22 cellular contexts compared by ENCODE assay signal in genomic region chr7:106744507-106745180, GRCh38.
DNase-seq lines count a peak whose midpoint lies in the region; ATAC-seq and TF ChIP-seq lines count a peak whose summit lies in the region.
"Had no signal": no experiment of that assay in that cellular context is flagged by ENCODE, and none has a peak within 500 bp of the region (broad histone marks: within the 10 kb centered on the region; RNA-seq: fewer than 3 reads in every experiment).

No MANE protein-coding gene starts in this region.

- peaks cover 6% of the 10 kb centered on the region for H3K4me1 Mint-ChIP-seq in activated CD4-positive, alpha-beta T cell treated with anti-CD3 and anti-CD28 coated beads, Interleukin-2, amount 10 ng/mL, durations not matched to agents 24 days and 14 days
- peaks cover 10% of the 10 kb centered on the region for H3K4me1 Mint-ChIP-seq in activated CD8-positive, alpha-beta T cell treated with anti-CD3 and anti-CD28 coated beads for 36 hours (ENCODE audit: low read depth)
- H3K4me1 Mint-ChIP-seq in neural progenitor cell (no peaks in the 10 kb centered on the region), glutamatergic neuron (ENCODE audit: low read depth, unreplicated experiment) (no peaks in the 10 kb centered on the region)
- H3K4me1 Mint-ChIP-seq: nephron had no signal

- H3K9ac ChIP-seq in HCT116 (ENCODE audit: low read length) = no peak overlapping the region
- H3K9ac ChIP-seq in neural progenitor cell = no peak overlapping the region

- no peaks in the 10 kb centered on the region for H3K9me3 ChIP-seq in HCT116 (ENCODE audit: control insufficient read depth in 1 of 2, insufficient read depth in 1 of 2, low read depth in 1 of 2, low read length in 2 of 2)
- no peaks in the 10 kb centered on the region for H3K9me3 ChIP-seq in neural progenitor cell (ENCODE audit: low read depth)
- H3K9me3 ChIP-seq: ascending aorta, psoas muscle, spleen had no signal

- H3K4me3 Mint-ChIP-seq in activated CD4-positive, alpha-beta T cell treated with anti-CD3 and anti-CD28 coated beads, Interleukin-2, amount 10 ng/mL, durations not matched to agents 24 days and 14 days = no peak overlapping the region
- H3K4me3 Mint-ChIP-seq in activated CD8-positive, alpha-beta T cell treated with anti-CD3 and anti-CD28 coated beads for 36 hours = no peak overlapping the region
- H3K4me3 Mint-ChIP-seq in neural progenitor cell = no peak overlapping the region
- H3K4me3 Mint-ChIP-seq in glutamatergic neuron (ENCODE audit: unreplicated experiment) = no peak overlapping the region
- H3K4me3 Mint-ChIP-seq: nephron had no signal

- no peaks in the 10 kb centered on the region for H4K20me1 ChIP-seq in HCT116 (ENCODE audit: insufficient read depth)
- no peaks in the 10 kb centered on the region for H4K20me1 ChIP-seq in neural progenitor cell (ENCODE audit: low read depth)

- peaks cover 3% of the 10 kb centered on the region; the same call in 1 of the 2 replicates for H3K9me2 ChIP-seq in HCT116 (ENCODE audit: insufficient read depth)

- CTCF ChIA-PET in HCT116 (lab: Charles Lee) = interaction anchor here (1.0 to 1.3 kb wide), 2 partner anchors 8 kb away, joined by 3 to 6 read pairs; no protein-coding TSS in a partner anchor
- CTCF ChIA-PET in activated CD8-positive, alpha-beta T cell treated with anti-CD3 and anti-CD28 coated beads for 36 hours (lab: Charles Lee) = interaction anchor here (1.0 to 1.7 kb wide), 3 partner anchors 8 to 202 kb away, joined by 3 to 6 read pairs (median 5); partner anchors contain the start of gene CCDC71L

- H3K27ac Mint-ChIP-seq in activated CD4-positive, alpha-beta T cell treated with anti-CD3 and anti-CD28 coated beads, Interleukin-2, amount 10 ng/mL, durations not matched to agents 24 days and 14 days = no peak overlapping the region
- no peak overlapping the region for H3K27ac Mint-ChIP-seq in activated CD8-positive, alpha-beta T cell treated with anti-CD3 and anti-CD28 coated beads for 36 hours
- no peak overlapping the region for H3K27ac Mint-ChIP-seq in neural progenitor cell
- H3K27ac Mint-ChIP-seq in glutamatergic neuron (ENCODE audit: unreplicated experiment) = no peak overlapping the region
- H3K27ac Mint-ChIP-seq: nephron had no signal

- no peak for TF ChIP-seq RAD21 in HCT116 (IDR thresholded peaks at IDR 0.05; ENCODE audit: low read depth)

- RAD21 ChIA-PET in HCT116 (lab: Charles Lee; ENCODE audit: low non-redundant PET in 1 of 2, low total read pairs in 2 of 2, uncharacterized antibody in 2 of 2, unreplicated experiment in 2 of 2) = no interaction called here

- no peak overlapping the region for H3K4me3 ChIP-seq in HCT116 (replicated peaks in 1 of 2; ENCODE audit: low read depth in 1 of 2, low read length in 2 of 2)
- no peak overlapping the region for H3K4me3 ChIP-seq in neural progenitor cell
- H3K4me3 ChIP-seq: ascending aorta, hepatocyte, psoas muscle, spleen had no signal

- H3K27me3 ChIP-seq in HCT116 (ENCODE audit: insufficient read depth, low read length) (no peaks in the 10 kb centered on the region), neural progenitor cell (no peaks in the 10 kb centered on the region)
- H3K27me3 ChIP-seq: ascending aorta, hepatocyte, spleen had no signal

- peaks cover 6% of the 10 kb centered on the region for H3K27me3 Mint-ChIP-seq in activated CD4-positive, alpha-beta T cell treated with anti-CD3 and anti-CD28 coated beads, Interleukin-2, amount 10 ng/mL, durations not matched to agents 24 days and 14 days
- peaks cover 1% of the 10 kb centered on the region for H3K27me3 Mint-ChIP-seq in activated CD8-positive, alpha-beta T cell treated with anti-CD3 and anti-CD28 coated beads for 36 hours
- H3K27me3 Mint-ChIP-seq in neural progenitor cell (ENCODE audit: insufficient read depth, low read depth) (peaks cover 2% of the 10 kb centered on the region), glutamatergic neuron (ENCODE audit: unreplicated experiment) (no peaks in the 10 kb centered on the region)

- H3K36me3 ChIP-seq in HCT116 (ENCODE audit: control insufficient read depth in 1 of 2, insufficient read depth in 2 of 2, low read length in 2 of 2) = no peaks in the 10 kb centered on the region
- H3K36me3 ChIP-seq in neural progenitor cell = no peaks in the 10 kb centered on the region
- H3K36me3 ChIP-seq: ascending aorta, spleen, WERI-Rb-1 had no signal

- H3K4me1 ChIP-seq in HCT116 (ENCODE audit: control insufficient read depth in 1 of 2, insufficient read depth in 2 of 2, low read length in 2 of 2) = peaks cover 0 to 6% of the 10 kb centered on the region in 2 experiments; a peak in 1 of 4 replicates
- peaks cover 4% of the 10 kb centered on the region for H3K4me1 ChIP-seq in neural progenitor cell
- H3K4me1 ChIP-seq: ascending aorta, psoas muscle had no signal

- no TSS peak for BruUV-seq in HCT116 (replicated peaks; lab: Mats Ljungman, UMichigan)

- H3K4me2 ChIP-seq in HCT116 (ENCODE audit: low read length) (no peak overlapping the region), neural progenitor cell (no peak overlapping the region)
- H3K4me2 ChIP-seq: hepatocyte had no signal

- peaks cover 7% of the 10 kb centered on the region for H3K9me3 Mint-ChIP-seq in activated CD4-positive, alpha-beta T cell treated with anti-CD3 and anti-CD28 coated beads, Interleukin-2, amount 10 ng/mL, durations not matched to agents 24 days and 14 days
- no peaks in the 10 kb centered on the region for H3K9me3 Mint-ChIP-seq in activated CD8-positive, alpha-beta T cell treated with anti-CD3 and anti-CD28 coated beads for 36 hours
- H3K9me3 Mint-ChIP-seq in neural progenitor cell = no peaks in the 10 kb centered on the region
- no peaks in the 10 kb centered on the region for H3K9me3 Mint-ChIP-seq in glutamatergic neuron (ENCODE audit: unreplicated experiment)
- H3K9me3 Mint-ChIP-seq: nephron had no signal

- intact Hi-C loops in activated CD4-positive, alpha-beta T cell treated with anti-CD3 and anti-CD28 coated beads, Interleukin-2, amount 10 ng/mL, durations not matched to agents 24 days and 14 days (cut with micrococcal nuclease) = no loop called here
- intact Hi-C loops in HCT116 (cut with micrococcal nuclease) = no loop called here
- intact Hi-C loops in activated CD8-positive, alpha-beta T cell treated with anti-CD3 and anti-CD28 coated beads for 36 hours (cut with micrococcal nuclease) = no loop called here
- intact Hi-C loops in head of caudate nucleus (cut with DNase I) = no loop called here

- no peaks in the 10 kb centered on the region for H3K36me3 Mint-ChIP-seq in activated CD4-positive, alpha-beta T cell treated with anti-CD3 and anti-CD28 coated beads, Interleukin-2, amount 10 ng/mL, durations not matched to agents 24 days and 14 days (ENCODE audit: low read depth)
- H3K36me3 Mint-ChIP-seq in activated CD8-positive, alpha-beta T cell treated with anti-CD3 and anti-CD28 coated beads for 36 hours (ENCODE audit: low read depth) = no peaks in the 10 kb centered on the region
- H3K36me3 Mint-ChIP-seq in neural progenitor cell = no peaks in the 10 kb centered on the region
- no peaks in the 10 kb centered on the region for H3K36me3 Mint-ChIP-seq in glutamatergic neuron (ENCODE audit: unreplicated experiment)

- TF ChIP-seq CTCF in HCT116 (IDR thresholded peaks at IDR 0.05 in 2 of 3, conservative IDR thresholded peaks at IDR 0.05 in 1 of 3; ENCODE audit: borderline replicate concordance in 1 of 3, insufficient read depth in 1 of 3, low read depth in 2 of 3, low read length in 2 of 3) = no peak
- TF ChIP-seq CTCF in activated CD8-positive, alpha-beta T cell treated with anti-CD3 and anti-CD28 coated beads for 36 hours (IDR thresholded peaks at IDR 0.05) = no peak
- TF ChIP-seq CTCF in neural progenitor cell (IDR thresholded peaks at IDR 0.05) = no peak
- TF ChIP-seq CTCF in glutamatergic neuron (IDR thresholded peaks at IDR 0.05; ENCODE audit: partially characterized antibody, unreplicated experiment) = no peak

- H2AFZ ChIP-seq in HCT116 (ENCODE audit: low read depth, low read length, poor library complexity, severe bottlenecking) (peak overlapping the region; percentile 68), neural progenitor cell (replicated peaks) (peak overlapping the region; percentile 78)
- H2AFZ ChIP-seq: hepatocyte had no signal

- TF ChIP-seq POLR2A in HCT116 (IDR thresholded peaks at IDR 0.05; ENCODE audit: borderline replicate concordance, extremely low read depth, insufficient read depth, insufficient read length) = no peak

- H3F3A ChIP-seq in neural progenitor cell (ENCODE audit: low read depth) = no peaks in the 10 kb centered on the region

- DNase-seq in activated CD4-positive, alpha-beta T cell treated with anti-CD3 and anti-CD28 coated beads, Interleukin-2, amount 10 ng/mL, durations not matched to agents 24 days and 14 days = peak; percentile 59
- no peak for DNase-seq in activated CD4-positive, alpha-beta T cell treated with anti-CD3 and anti-CD28 coated beads, Interleukin-2, amount 50 U/mL, for 1 hour
- no peak for DNase-seq in HCT116 (ENCODE audit: low read depth, low spot score)
- peak; percentile 17 for DNase-seq in activated CD8-positive, alpha-beta T cell treated with anti-CD3 and anti-CD28 coated beads for 36 hours
- peak; percentile 38 for DNase-seq in neural progenitor cell (ENCODE audit: low spot score)
- DNase-seq in glutamatergic neuron = no peak
- no peak for DNase-seq in head of caudate nucleus
- DNase-seq: activated effector memory CD4-positive, alpha-beta T cell treated with Interleukin-2 at 50 U/mL for 16 hours; GOT3; kidney glomerular epithelial cell; NCI-H1105; NCI-H510A; psoas muscle; spleen; T-helper 1 cell; WERI-Rb-1 had no signal

- peak; percentile 61 for ATAC-seq in HCT116
- peak; percentile 65 for ATAC-seq in activated CD8-positive, alpha-beta T cell treated with anti-CD3 and anti-CD28 coated beads for 36 hours
- ATAC-seq in HG03439 (IDR thresholded peaks at IDR 0.05; ENCODE audit: unreplicated experiment) = no peak
- ATAC-seq: psoas muscle had no signal

- POLR2A ChIA-PET in HCT116 (lab: Charles Lee) = no interaction called here
- POLR2A ChIA-PET in activated CD8-positive, alpha-beta T cell treated with anti-CD3 and anti-CD28 coated beads for 36 hours (lab: Charles Lee) = interaction anchor here (0.6 to 1.0 kb wide), 3 partner anchors 28 to 905 kb away, joined by 3 read pairs; partner anchors contain the start of gene CCDC71L

- no peak overlapping the region for H3K27ac ChIP-seq in HCT116 (ENCODE audit: low read depth, low read length)
- no peak overlapping the region for H3K27ac ChIP-seq in neural progenitor cell
- H3K27ac ChIP-seq: ascending aorta, C4-2B, hepatocyte, HL-60, psoas muscle, spleen, WERI-Rb-1 had no signal

- H3K79me2 ChIP-seq in HCT116 (ENCODE audit: insufficient read depth, low read length) = no peaks in the 10 kb centered on the region
- H3K79me2 ChIP-seq in neural progenitor cell (ENCODE audit: low read depth) = no peaks in the 10 kb centered on the region
- H3K79me2 ChIP-seq: hepatocyte had no signal

TF ChIP-seq in HCT116, 20 proteins besides CTCF, POLR2A, EP300 and RAD21 (continues in another document):
- no peak for TF ChIP-seq JUND (IDR thresholded peaks at IDR 0.05)
- TF ChIP-seq CBX3 (IDR thresholded peaks at IDR 0.05; ENCODE audit: low read depth) = no peak
- TF ChIP-seq CEBPB (IDR thresholded peaks at IDR 0.05; ENCODE audit: low read depth) = no peak
- TF ChIP-seq TCF7L2 (IDR thresholded peaks at IDR 0.05; ENCODE audit: borderline replicate concordance, extremely low read depth, insufficient read depth, insufficient read length) = no peak

Comparison
In these comparisons a context has a peak if more than half of its experiments do, and no peak if none do; other contexts are left out.
1. DNase-seq: peak in activated CD4-positive, alpha-beta T cell treated with anti-CD3 and anti-CD28 coated beads, Interleukin-2, amount 10 ng/mL, durations not matched to agents 24 days and 14 days (single experiment), activated CD8-positive, alpha-beta T cell treated with anti-CD3 and anti-CD28 coated beads for 36 hours (single experiment) and neural progenitor cell (single experiment); none in activated CD4-positive, alpha-beta T cell treated with anti-CD3 and anti-CD28 coated beads, Interleukin-2, amount 50 U/mL, for 1 hour (single experiment), HCT116 (single experiment), glutamatergic neuron (single experiment) and head of caudate nucleus (0 of 42).